ENCODE assay signal across 8 cellular contexts in the genomic region with DNA sequence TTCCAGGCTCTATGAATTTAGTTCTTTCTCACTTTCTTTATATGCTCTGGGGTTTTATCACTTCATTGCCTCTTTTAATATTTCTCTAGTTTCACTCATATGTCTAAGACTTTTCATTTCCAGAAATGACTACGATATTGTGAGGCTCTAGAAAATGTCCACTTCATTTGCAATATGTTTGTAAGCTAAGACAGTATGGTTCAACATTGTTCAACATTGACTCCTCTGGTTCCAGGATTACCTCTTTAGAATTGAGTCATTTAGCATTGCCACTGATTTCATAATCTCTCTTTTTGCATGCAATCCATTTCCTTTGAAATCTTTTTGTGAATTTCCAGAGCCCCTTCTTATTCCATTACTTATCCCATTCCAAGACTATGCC.
DNase-seq lines count a peak whose midpoint lies in the region; ATAC-seq lines count a peak whose summit lies in the region.

No MANE protein-coding gene starts in this region.

- peak; percentile 83 for DNase-seq in EL
- peak; percentile 97 for DNase-seq in dedifferentiated amniotic fluid mesenchymal stem cell (ENCODE audit: extremely low spot score)
- DNase-seq in cerebellar cortex (ENCODE audit: low spot score) = no peak
- DNase-seq in activated CD4-positive, alpha-beta T cell treated with anti-CD3 and anti-CD28 coated beads for 1 hour = no peak
- DNase-seq in activated CD4-positive, alpha-beta T cell treated with anti-CD3 and anti-CD28 coated beads, Interleukin-2, amount 50 U/mL, for 48 hours = no peak
- no peak for DNase-seq in DMS79 treated with DMSO at 0.1 percent for 48 hours (lab: John Stamatoyannopoulos, UW)

- ATAC-seq in GM21447 (IDR thresholded peaks at IDR 0.05; ENCODE audit: unreplicated experiment) = peak; percentile 92
- peak; percentile 83 for ATAC-seq in HG03565 (IDR thresholded peaks at IDR 0.05; ENCODE audit: unreplicated experiment)

Comparison
In these comparisons a context has a peak if more than half of its experiments do, and no peak if none do; other contexts are left out.
1. DNase-seq: peak in EL (single experiment) and dedifferentiated amniotic fluid mesenchymal stem cell (single experiment); none in cerebellar cortex (single experiment), activated CD4-positive, alpha-beta T cell treated with anti-CD3 and anti-CD28 coated beads for 1 hour (single experiment), activated CD4-positive, alpha-beta T cell treated with anti-CD3 and anti-CD28 coated beads, Interleukin-2, amount 50 U/mL, for 48 hours (0 of 2) and DMS79 treated with DMSO at 0.1 percent for 48 hours (single experiment).